Comparison of ENCODE assay signal across 8 cellular contexts in the genomic region with DNA sequence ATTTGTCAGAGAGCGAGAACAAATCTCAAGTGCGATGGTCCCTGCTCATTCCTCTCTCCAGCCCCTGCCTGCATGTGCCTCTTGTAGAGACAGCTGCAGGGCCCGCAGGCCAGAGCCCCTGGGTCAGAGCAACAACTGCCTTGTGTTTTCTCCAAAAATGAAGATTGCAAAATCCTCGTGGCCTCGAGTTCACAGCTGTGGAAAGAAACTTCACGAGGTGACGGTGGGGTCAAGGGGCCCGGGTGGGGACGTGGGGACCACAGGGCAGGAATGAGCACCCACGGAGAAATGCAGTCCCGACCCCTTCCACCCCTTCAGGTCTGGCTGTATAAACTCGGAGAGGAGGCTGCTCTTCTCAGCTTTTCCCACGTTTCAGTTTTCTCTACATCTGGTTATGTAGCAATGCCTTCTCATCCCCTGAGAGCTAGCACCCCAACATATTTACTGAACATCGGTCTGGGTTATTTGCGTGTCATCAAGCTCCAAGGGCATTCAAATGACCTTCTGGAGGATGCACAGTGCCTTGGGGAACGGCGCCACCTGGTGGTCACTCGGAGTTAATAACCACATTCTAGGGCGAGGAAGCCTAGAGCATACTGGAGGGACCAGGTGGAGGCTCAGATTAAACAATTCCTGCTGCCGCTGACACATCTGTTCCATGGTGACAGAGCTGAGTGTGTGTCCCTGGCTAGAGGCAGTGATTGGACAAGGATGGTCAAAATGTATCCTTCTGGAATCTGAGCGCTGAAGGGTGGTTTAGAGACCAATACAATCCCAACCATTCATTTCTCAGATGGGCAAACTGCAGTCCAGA.
A peak's percentile ranks its signal among the peaks of the same experiment; 100 is the strongest.
DNase-seq lines count a peak whose midpoint lies in the region; ATAC-seq and TF ChIP-seq lines count a peak whose summit lies in the region.

No MANE protein-coding gene starts in this region.

- DNase-seq in DMS153 treated with DMSO at 0.1 percent for 48 hours (lab: John Stamatoyannopoulos, UW; ENCODE audit: unreplicated experiment): peak; percentile 80
- DNase-seq in HUDEP-2 (lab: John Stamatoyannopoulos, UW; ENCODE audit: unreplicated experiment in 76 of 76): peak in 68 of 76 experiments; percentile 10 to 77 (median 54)
- peak; percentile 71 for DNase-seq in OCI-M1 (lab: John Stamatoyannopoulos, UW)
- peak; percentile 44 for DNase-seq in activated T-cell treated with anti-CD3 and anti-CD28 coated beads, Interleukin-2, amount 50 U/mL, for 4 hours
- DNase-seq in fibroblast of peridontal ligament (ENCODE audit: extremely low read depth): peak; percentile 65
- DNase-seq in nephron progenitor cell: peak; percentile 88
- peak; percentile 47 to 52 for DNase-seq in stimulated activated naive CD8-positive, alpha-beta T cell treated with anti-CD3 and anti-CD28 coated beads, Interleukin-15, amount 100 ng/mL, for 72 hours

- H3K4me3 Mint-ChIP-seq in activated T-cell treated with anti-CD3 and anti-CD28 coated beads, Interleukin-2, amount 50 U/mL, for 4 hours: no peak overlapping the region
- no peak overlapping the region for H3K4me3 Mint-ChIP-seq in nephron progenitor cell
- no peak overlapping the region for H3K4me3 Mint-ChIP-seq in stimulated activated naive CD8-positive, alpha-beta T cell treated with anti-CD3 and anti-CD28 coated beads, Interleukin-15, amount 100 ng/mL, for 72 hours

- H3K27me3 Mint-ChIP-seq in activated T-cell treated with anti-CD3 and anti-CD28 coated beads, Interleukin-2, amount 50 U/mL, for 4 hours (ENCODE audit: low read depth): no peaks in the 10 kb centered on the region
- H3K27me3 Mint-ChIP-seq in nephron progenitor cell (ENCODE audit: low read depth, poor library complexity): peaks cover 15% of the 10 kb centered on the region
- peaks cover 15% of the 10 kb centered on the region for H3K27me3 Mint-ChIP-seq in stimulated activated naive CD8-positive, alpha-beta T cell treated with anti-CD3 and anti-CD28 coated beads, Interleukin-15, amount 100 ng/mL, for 72 hours

- no peaks in the 10 kb centered on the region for H3K36me3 Mint-ChIP-seq in activated T-cell treated with anti-CD3 and anti-CD28 coated beads, Interleukin-2, amount 50 U/mL, for 4 hours (ENCODE audit: insufficient read depth)
- no peaks in the 10 kb centered on the region for H3K36me3 Mint-ChIP-seq in nephron progenitor cell (ENCODE audit: low read depth)

- no peaks in the 10 kb centered on the region for H3K9me3 Mint-ChIP-seq in activated T-cell treated with anti-CD3 and anti-CD28 coated beads, Interleukin-2, amount 50 U/mL, for 4 hours
- H3K9me3 Mint-ChIP-seq in nephron progenitor cell: no peaks in the 10 kb centered on the region
- H3K9me3 Mint-ChIP-seq in stimulated activated naive CD8-positive, alpha-beta T cell treated with anti-CD3 and anti-CD28 coated beads, Interleukin-15, amount 100 ng/mL, for 72 hours: no peaks in the 10 kb centered on the region

- peak; percentile 93 for ATAC-seq in GM21423 (IDR thresholded peaks at IDR 0.05; ENCODE audit: unreplicated experiment)
- ATAC-seq in activated T-cell treated with anti-CD3 and anti-CD28 coated beads, Interleukin-2, amount 50 U/mL, for 4 hours: peak; percentile 59 to 72
- peak; percentile 77 for ATAC-seq in stimulated activated naive CD8-positive, alpha-beta T cell treated with anti-CD3 and anti-CD28 coated beads, Interleukin-15, amount 100 ng/mL, for 72 hours

- TF ChIP-seq CTCF in nephron progenitor cell (IDR thresholded peaks at IDR 0.05): peak; percentile 92

- H3K4me1 Mint-ChIP-seq in activated T-cell treated with anti-CD3 and anti-CD28 coated beads, Interleukin-2, amount 50 U/mL, for 4 hours (ENCODE audit: low read depth): no peaks in the 10 kb centered on the region
- peaks cover 5% of the 10 kb centered on the region for H3K4me1 Mint-ChIP-seq in nephron progenitor cell
- H3K4me1 Mint-ChIP-seq in stimulated activated naive CD8-positive, alpha-beta T cell treated with anti-CD3 and anti-CD28 coated beads, Interleukin-15, amount 100 ng/mL, for 72 hours: no peaks in the 10 kb centered on the region

- no peak overlapping the region for H3K27ac Mint-ChIP-seq in nephron progenitor cell
- H3K27ac Mint-ChIP-seq in stimulated activated naive CD8-positive, alpha-beta T cell treated with anti-CD3 and anti-CD28 coated beads, Interleukin-15, amount 100 ng/mL, for 72 hours: no peak overlapping the region

Comparison
In these comparisons a context has a peak if more than half of its experiments do, and no peak if none do; other contexts are left out.
1. Peak in every context shown above with its lines: DNase-seq and ATAC-seq.